ENCODE assay signal across 7 cellular contexts in the genomic region with DNA sequence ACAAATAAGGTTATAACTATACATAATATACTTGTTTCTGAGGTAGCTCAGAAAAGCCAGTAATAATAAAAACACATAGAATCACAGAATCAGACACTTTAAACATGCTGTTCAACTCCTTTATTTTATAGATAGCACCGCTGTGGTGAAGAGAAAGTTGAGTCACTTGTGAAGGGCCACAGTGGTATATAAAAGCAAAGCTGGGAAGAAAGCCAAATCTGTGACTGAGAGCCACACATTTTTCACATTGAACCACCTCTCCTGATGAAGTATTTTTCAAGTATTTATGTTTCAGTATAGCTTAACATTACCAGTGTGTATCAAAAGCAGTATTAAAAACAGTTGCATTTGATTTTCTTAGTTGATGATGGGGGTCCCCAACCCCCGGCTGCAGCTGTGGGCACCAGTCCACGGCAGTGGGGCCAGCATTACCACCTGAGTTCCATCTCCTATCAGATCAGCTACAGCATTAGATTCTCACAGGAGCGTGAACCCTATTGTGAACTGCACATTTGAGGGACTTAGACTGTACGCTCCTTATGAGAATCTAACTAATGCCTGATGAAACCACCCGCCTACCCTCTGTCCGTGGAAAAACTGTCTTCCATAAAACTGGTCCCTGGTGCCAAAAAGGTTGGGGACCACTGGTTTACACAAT. TPM values are rescaled to one million over a fixed set of nuclear protein-coding genes. Genes with fewer than 3 reads are reported as not detected.
A peak's percentile ranks its signal among the peaks of the same experiment; 100 is the strongest.
DNase-seq lines count a peak whose midpoint lies in the region; ATAC-seq lines count a peak whose summit lies in the region.

No MANE protein-coding gene starts in this region.

- H3K9me3 Mint-ChIP-seq in immature natural killer cell, result peaks cover 0 to 1% (median 0%) of the 10 kb centered on the region in 6 donors

- peak overlapping the region; percentile 56 for H3K4me3 Mint-ChIP-seq in T-helper 17 cell
- peak overlapping the region in 3 of 5 donors; percentile 29 to 53 (median 51) for H3K4me3 Mint-ChIP-seq in immature natural killer cell

- H3K27ac Mint-ChIP-seq in T-helper 17 cell (peak overlapping the region; percentile 60), immature natural killer cell (peak overlapping the region; percentile 25 to 82 (median 71))

- H3K4me1 Mint-ChIP-seq in T-helper 17 cell (peaks cover 40% of the 10 kb centered on the region), immature natural killer cell (peaks cover 59 to 84% of the 10 kb centered on the region in 2 donors)

- ATAC-seq in GM21381 (IDR thresholded peaks at IDR 0.05; ENCODE audit: unreplicated experiment) (peak; percentile 64), T-helper 17 cell (peak; percentile 83)

- no peaks in the 10 kb centered on the region for H3K36me3 Mint-ChIP-seq in T-helper 17 cell (ENCODE audit: low read depth)
- no peaks in the 10 kb centered on the region for H3K36me3 Mint-ChIP-seq in immature natural killer cell

- no peaks in the 10 kb centered on the region for H3K9me3 ChIP-seq in T-helper 17 cell (ENCODE audit: control insufficient read depth, low read length, poor library complexity, severe bottlenecking)

- no peaks in the 10 kb centered on the region for H3K27me3 Mint-ChIP-seq in T-helper 17 cell
- no peaks in the 10 kb centered on the region for H3K27me3 Mint-ChIP-seq in immature natural killer cell (ENCODE audit: low read depth in 3 of 3)

- DNase-seq in EL (peak; percentile 90), HPDE6-E6E7 (ENCODE audit: extremely low spot score) (peak; percentile 35), T-helper 17 cell (no peak), immature natural killer cell (no peak), UCSD-AML1 (lab: John Stamatoyannopoulos, UW; ENCODE audit: unreplicated experiment) (no peak)
- DNase-seq in NK-92 treated with Interleukin-12 subunit alpha and Interleukin-12 subunit beta, amount 100 ng/mL, for 24 hours (lab: John Stamatoyannopoulos, UW), result no peak

RNA-seq across cellular contexts. Expression of gene TBL1XR1, which starts 46.2 kb away (rescaled TPM):
- 100 to 1,000 TPM; 115 to 136 TPM for total RNA-seq in T-helper 17 cell
- 10 to 100 TPM; 12.1 to 19.4 (median 13.0) TPM for polyA plus RNA-seq in immature natural killer cell

Comparison
In these comparisons a context has a peak if more than half of its experiments do, and no peak if none do; other contexts are left out.
1. DNase-seq: peak in EL (single experiment) and HPDE6-E6E7 (single experiment); none in T-helper 17 cell (0 of 3), immature natural killer cell (0 of 3), UCSD-AML1 (single experiment) and NK-92 treated with Interleukin-12 subunit alpha and Interleukin-12 subunit beta, amount 100 ng/mL, for 24 hours (single experiment).